In the genomic region with DNA sequence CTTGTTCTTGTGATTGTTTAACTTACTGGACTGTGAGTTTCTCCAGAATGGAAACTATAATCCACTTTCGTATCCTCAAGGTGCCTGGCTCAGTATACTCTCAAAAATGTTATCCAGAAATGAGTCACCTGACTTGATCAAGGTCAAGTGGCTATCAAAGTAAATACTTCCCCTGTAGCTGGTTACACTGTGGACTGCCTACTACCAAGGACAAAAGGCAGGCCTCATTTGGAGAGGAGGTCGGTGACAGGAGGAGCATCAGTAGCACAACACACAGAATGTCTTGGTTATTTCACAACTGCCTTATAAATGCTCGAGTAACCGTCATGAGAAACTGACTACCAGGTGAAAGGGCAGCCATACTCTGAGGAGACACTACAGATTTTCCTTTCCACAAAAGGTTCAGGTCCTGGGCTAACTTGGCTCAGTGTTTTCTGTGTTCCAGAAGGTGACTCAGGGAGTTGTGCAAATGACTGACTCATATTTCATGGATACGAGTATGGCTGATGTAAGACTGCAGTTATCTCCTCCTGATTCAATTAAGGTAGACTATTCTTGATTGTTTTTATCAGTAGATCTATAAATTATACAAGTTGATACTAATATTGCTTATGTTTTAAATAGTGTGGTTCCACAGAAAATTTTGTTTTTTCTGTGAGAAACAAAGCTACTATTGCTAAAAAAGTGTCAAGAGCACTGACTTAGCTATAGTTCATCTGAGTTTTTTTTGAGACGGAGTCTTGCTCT, we compare ENCODE assay signal across 10 cellular contexts. TPM values are rescaled to one million over a fixed set of nuclear protein-coding genes. Genes with fewer than 3 reads are reported as not detected.
A peak's percentile ranks its signal among the peaks of the same experiment; 100 is the strongest.
DNase-seq lines count a peak whose midpoint lies in the region; ATAC-seq, FAIRE-seq and TF ChIP-seq lines count a peak whose summit lies in the region.
"Had no signal": no experiment of that assay in that cellular context is flagged by ENCODE, and none has a peak within 500 bp of the region (broad histone marks: within the 10 kb centered on the region; RNA-seq: fewer than 3 reads in every experiment).

No MANE protein-coding gene starts in this region.

- peak overlapping the region; percentile 24 for H3K27ac Mint-ChIP-seq in stimulated activated naive CD8-positive, alpha-beta T cell treated with anti-CD3 and anti-CD28 coated beads, Interleukin-15, Interleukin-2, amounts not matched to agents 100 ng/mL and 50 ng/mL, for 24 hours
- no peak overlapping the region for H3K27ac Mint-ChIP-seq in stimulated activated naive CD8-positive, alpha-beta T cell treated with anti-CD3 and anti-CD28 coated beads, Interleukin-15, amount 100 ng/mL, for 72 hours
- H3K27ac Mint-ChIP-seq in activated B cell treated with CpG ODN at 0.5 μM for 24 hours: peak overlapping the region; percentile 9

- H3K9me3 Mint-ChIP-seq in stimulated activated naive CD8-positive, alpha-beta T cell treated with anti-CD3 and anti-CD28 coated beads, Interleukin-15, Interleukin-2, amounts not matched to agents 100 ng/mL and 50 ng/mL, for 24 hours: no peaks in the 10 kb centered on the region
- H3K9me3 Mint-ChIP-seq in stimulated activated naive CD8-positive, alpha-beta T cell treated with anti-CD3 and anti-CD28 coated beads, Interleukin-15, amount 100 ng/mL, for 72 hours: no peaks in the 10 kb centered on the region
- H3K9me3 Mint-ChIP-seq in activated B cell treated with CpG ODN at 0.5 μM for 24 hours: no peaks in the 10 kb centered on the region
- H3K9me3 Mint-ChIP-seq: activated naive CD4-positive, alpha-beta T cell treated with anti-CD3 and anti-CD28 coated beads, Interleukin-2, amount 50 U/mL, for 72 hours had no signal

- peaks cover 9% of the 10 kb centered on the region for H3K36me3 Mint-ChIP-seq in stimulated activated naive CD8-positive, alpha-beta T cell treated with anti-CD3 and anti-CD28 coated beads, Interleukin-15, Interleukin-2, amounts not matched to agents 100 ng/mL and 50 ng/mL, for 24 hours (ENCODE audit: low read depth)
- H3K36me3 Mint-ChIP-seq in activated B cell treated with CpG ODN at 0.5 μM for 24 hours (ENCODE audit: low read depth): peaks cover 19% of the 10 kb centered on the region

- no peaks in the 10 kb centered on the region for H3K27me3 Mint-ChIP-seq in stimulated activated naive CD8-positive, alpha-beta T cell treated with anti-CD3 and anti-CD28 coated beads, Interleukin-15, Interleukin-2, amounts not matched to agents 100 ng/mL and 50 ng/mL, for 24 hours
- H3K27me3 Mint-ChIP-seq in stimulated activated naive CD8-positive, alpha-beta T cell treated with anti-CD3 and anti-CD28 coated beads, Interleukin-15, amount 100 ng/mL, for 72 hours: no peaks in the 10 kb centered on the region
- no peaks in the 10 kb centered on the region for H3K27me3 Mint-ChIP-seq in activated B cell treated with CpG ODN at 0.5 μM for 24 hours

- no peak overlapping the region for H3K4me3 Mint-ChIP-seq in stimulated activated naive CD8-positive, alpha-beta T cell treated with anti-CD3 and anti-CD28 coated beads, Interleukin-15, Interleukin-2, amounts not matched to agents 100 ng/mL and 50 ng/mL, for 24 hours
- H3K4me3 Mint-ChIP-seq in stimulated activated naive CD8-positive, alpha-beta T cell treated with anti-CD3 and anti-CD28 coated beads, Interleukin-15, amount 100 ng/mL, for 72 hours: no peak overlapping the region
- no peak overlapping the region for H3K4me3 Mint-ChIP-seq in activated B cell treated with CpG ODN at 0.5 μM for 24 hours

- H3K4me1 Mint-ChIP-seq in stimulated activated naive CD8-positive, alpha-beta T cell treated with anti-CD3 and anti-CD28 coated beads, Interleukin-15, Interleukin-2, amounts not matched to agents 100 ng/mL and 50 ng/mL, for 24 hours (ENCODE audit: low read depth): peaks cover 56% of the 10 kb centered on the region
- peaks cover 66% of the 10 kb centered on the region for H3K4me1 Mint-ChIP-seq in stimulated activated naive CD8-positive, alpha-beta T cell treated with anti-CD3 and anti-CD28 coated beads, Interleukin-15, amount 100 ng/mL, for 72 hours
- peaks cover 32% of the 10 kb centered on the region for H3K4me1 Mint-ChIP-seq in activated B cell treated with CpG ODN at 0.5 μM for 24 hours

- ATAC-seq in stimulated activated naive CD8-positive, alpha-beta T cell treated with anti-CD3 and anti-CD28 coated beads, Interleukin-15, amount 100 ng/mL, for 72 hours: no peak
- no peak for ATAC-seq in activated B cell treated with CpG ODN at 0.5 μM for 24 hours (ENCODE audit: low read depth)
- ATAC-seq in GM21529 (IDR thresholded peaks at IDR 0.05; ENCODE audit: unreplicated experiment): no peak

- intact Hi-C loops in activated B cell treated with CpG ODN at 0.5 μM for 24 hours (cut with micrococcal nuclease): loop anchor here (10.0 kb wide), 1 partner anchor 97 kb away; no protein-coding TSS in a partner anchor

- POLR2A ChIA-PET in activated B cell treated with CpG ODN at 0.5 μM for 24 hours (lab: Charles Lee): no interaction called here

- no peak for DNase-seq in stimulated activated naive CD8-positive, alpha-beta T cell treated with anti-CD3 and anti-CD28 coated beads, Interleukin-15, amount 100 ng/mL, for 72 hours
- DNase-seq in activated B cell treated with CpG ODN at 0.5 μM for 24 hours: no peak
- no peak for DNase-seq in stimulated activated CD4-positive, alpha-beta T cell treated with anti-CD3 and anti-CD28 coated beads, Interleukin-1b, Interleukin-23, amount 100 ng/mL, for 48 hours
- DNase-seq in NCI-H2227 (lab: John Stamatoyannopoulos, UW; ENCODE audit: unreplicated experiment): no peak
- DNase-seq in effector CD4-positive, alpha-beta T cell: no peak
- DNase-seq: DND-41 had no signal

- CTCF ChIA-PET in activated B cell treated with CpG ODN at 0.5 μM for 24 hours (lab: Charles Lee): no interaction called here

- TF ChIP-seq CTCF in activated B cell treated with CpG ODN at 0.5 μM for 24 hours (IDR thresholded peaks at IDR 0.05): no peak

- FAIRE-seq in islet of Langerhans (lab: Jason Lieb, UNC): peak; percentile 71

RNA-seq across cellular contexts. Expression of a gene that starts 4.2 kb away (rescaled TPM):
- total RNA-seq in activated B cell treated with CpG ODN at 0.5 μM for 24 hours: 68.5 and 69.2 TPM in 2 replicates

Comparison
In these comparisons a context has a peak if more than half of its experiments do, and no peak if none do; other contexts are left out.
1. H3K27ac Mint-ChIP-seq: peak in stimulated activated naive CD8-positive, alpha-beta T cell treated with anti-CD3 and anti-CD28 coated beads, Interleukin-15, Interleukin-2, amounts not matched to agents 100 ng/mL and 50 ng/mL, for 24 hours (single experiment) and activated B cell treated with CpG ODN at 0.5 μM for 24 hours (single experiment); none in stimulated activated naive CD8-positive, alpha-beta T cell treated with anti-CD3 and anti-CD28 coated beads, Interleukin-15, amount 100 ng/mL, for 72 hours (0 of 2).